In the genomic region with DNA sequence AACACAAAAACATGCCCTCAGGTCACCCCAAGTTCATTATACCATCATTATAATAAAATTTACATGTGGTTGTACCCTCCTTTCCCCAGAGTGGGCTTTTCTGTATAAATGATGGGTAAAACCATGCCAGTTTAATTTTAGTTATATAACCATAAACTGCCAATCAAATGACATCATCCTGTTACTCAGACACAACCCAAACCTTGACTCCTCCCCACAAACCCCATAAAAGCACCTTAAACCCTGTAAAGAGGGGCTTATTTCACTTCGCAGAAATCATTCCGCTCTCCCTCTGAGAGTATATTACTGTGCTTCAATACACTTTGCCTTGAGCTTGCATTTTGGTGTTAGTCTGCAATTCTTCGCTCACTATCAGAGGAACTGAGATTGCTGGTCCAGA, we compare ENCODE assay signal across 31 cellular contexts. TPM values are rescaled to one million over a fixed set of nuclear protein-coding genes. Genes with fewer than 3 reads are reported as not detected.
A peak's percentile ranks its signal among the peaks of the same experiment; 100 is the strongest.
DNase-seq lines count a peak whose midpoint lies in the region; ATAC-seq and TF ChIP-seq lines count a peak whose summit lies in the region.
"Had no signal": no experiment of that assay in that cellular context is flagged by ENCODE, and none has a peak within 500 bp of the region (broad histone marks: within the 10 kb centered on the region; RNA-seq: fewer than 3 reads in every experiment).

No MANE protein-coding gene starts in this region.

- intact Hi-C loops in left colon (cut with DNase I, micrococcal nuclease), result no loop called here

- TF ChIP-seq CTCF in endothelial cell (IDR thresholded peaks at IDR 0.05; ENCODE audit: unreplicated experiment), result no peak

- H3K9me3 ChIP-seq in T-helper 17 cell (ENCODE audit: control insufficient read depth, low read length, poor library complexity, severe bottlenecking), result no peaks in the 10 kb centered on the region
- H3K9me3 ChIP-seq: BE2C, prostate gland, sigmoid colon had no signal

- peak overlapping the region; percentile 71 for H3K27ac Mint-ChIP-seq in activated naive CD8-positive, alpha-beta T cell
- H3K27ac Mint-ChIP-seq in activated naive CD8-positive, alpha-beta T cell treated with anti-CD3 and anti-CD28 coated beads, Interleukin-2, amount 50 U/mL, for 24 hours, result no peak overlapping the region
- peak overlapping the region; percentile 100 for H3K27ac Mint-ChIP-seq in T-helper 17 cell
- H3K27ac Mint-ChIP-seq in endothelial cell (ENCODE audit: unreplicated experiment), result peak overlapping the region; percentile 57
- peak overlapping the region; percentile 100 for H3K27ac Mint-ChIP-seq in stimulated activated effector memory CD8-positive, alpha-beta T cell treated with anti-CD3 and anti-CD28 coated beads, Interleukin-12 subunit alpha, Interleukin-12 subunit beta, amount 100 ng/mL, for 72 hours
- H3K27ac Mint-ChIP-seq: endodermal cell, WTC11 had no signal

- no peak for DNase-seq in activated naive CD8-positive, alpha-beta T cell treated with anti-CD3 and anti-CD28 coated beads, Interleukin-2, amount 50 U/mL, for 24 hours
- no peak for DNase-seq in T-helper 17 cell
- DNase-seq in endothelial cell (ENCODE audit: low spot score), result no peak
- no peak for DNase-seq in stimulated activated effector memory CD8-positive, alpha-beta T cell treated with anti-CD3 and anti-CD28 coated beads, Interleukin-12 subunit alpha, Interleukin-12 subunit beta, amount 100 ng/mL, for 72 hours (ENCODE audit: low spot score in 2 of 2)
- no peak for DNase-seq in SK-N-DZ (ENCODE audit: low spot score)
- no peak for DNase-seq in NCI-H146 (lab: John Stamatoyannopoulos, UW)
- no peak for DNase-seq in left colon
- DNase-seq: ACHN; activated CD4-positive, alpha-beta T cell treated with anti-CD3 and anti-CD28 coated beads, Interleukin-2, amount 50 U/mL, for 48 hours; activated gamma-delta T cell; BE2C; endodermal cell; glutamatergic neuron; GOT3; left lung; NCI-H1048; NCI-H187 treated with DMSO at 0.1 percent for 48 hours; NCI-H2171; nucleus accumbens; sigmoid colon; stimulated activated CD4-positive, alpha-beta T cell treated with anti-CD3 and anti-CD28 coated beads, Interleukin-4, amount 100 ng/mL, for 1 hour; trophoblast cell had no signal

- H3K4me1 Mint-ChIP-seq in activated naive CD8-positive, alpha-beta T cell (ENCODE audit: low read depth), result peaks cover 67% of the 10 kb centered on the region
- H3K4me1 Mint-ChIP-seq in activated naive CD8-positive, alpha-beta T cell treated with anti-CD3 and anti-CD28 coated beads, Interleukin-2, amount 50 U/mL, for 24 hours, result peaks cover 59% of the 10 kb centered on the region
- H3K4me1 Mint-ChIP-seq in T-helper 17 cell, result peaks cover 47% of the 10 kb centered on the region
- H3K4me1 Mint-ChIP-seq in endothelial cell (ENCODE audit: unreplicated experiment), result peaks cover 2% of the 10 kb centered on the region
- peaks cover 61% of the 10 kb centered on the region for H3K4me1 Mint-ChIP-seq in stimulated activated effector memory CD8-positive, alpha-beta T cell treated with anti-CD3 and anti-CD28 coated beads, Interleukin-12 subunit alpha, Interleukin-12 subunit beta, amount 100 ng/mL, for 72 hours

- no peaks in the 10 kb centered on the region for H3K9me3 Mint-ChIP-seq in activated naive CD8-positive, alpha-beta T cell (ENCODE audit: low read depth)
- peaks cover 9% of the 10 kb centered on the region for H3K9me3 Mint-ChIP-seq in activated naive CD8-positive, alpha-beta T cell treated with anti-CD3 and anti-CD28 coated beads, Interleukin-2, amount 50 U/mL, for 24 hours
- H3K9me3 Mint-ChIP-seq in endothelial cell (ENCODE audit: unreplicated experiment), result no peaks in the 10 kb centered on the region
- H3K9me3 Mint-ChIP-seq in stimulated activated effector memory CD8-positive, alpha-beta T cell treated with anti-CD3 and anti-CD28 coated beads, Interleukin-12 subunit alpha, Interleukin-12 subunit beta, amount 100 ng/mL, for 72 hours, result no peaks in the 10 kb centered on the region

- no peak for ATAC-seq in activated naive CD8-positive, alpha-beta T cell treated with anti-CD3 and anti-CD28 coated beads, Interleukin-2, amount 50 U/mL, for 24 hours
- ATAC-seq in T-helper 17 cell, result no peak
- ATAC-seq in stimulated activated effector memory CD8-positive, alpha-beta T cell treated with anti-CD3 and anti-CD28 coated beads, Interleukin-12 subunit alpha, Interleukin-12 subunit beta, amount 100 ng/mL, for 72 hours, result no peak
- no peak for ATAC-seq in left colon
- ATAC-seq: esophagus mucosa, left lung, WTC11 had no signal

- H3K27me3 Mint-ChIP-seq in activated naive CD8-positive, alpha-beta T cell, result no peaks in the 10 kb centered on the region
- no peaks in the 10 kb centered on the region for H3K27me3 Mint-ChIP-seq in activated naive CD8-positive, alpha-beta T cell treated with anti-CD3 and anti-CD28 coated beads, Interleukin-2, amount 50 U/mL, for 24 hours
- H3K27me3 Mint-ChIP-seq in T-helper 17 cell (no peaks in the 10 kb centered on the region), endothelial cell (ENCODE audit: unreplicated experiment) (peaks cover under 1% of the 10 kb centered on the region)

- H3K4me3 Mint-ChIP-seq in activated naive CD8-positive, alpha-beta T cell, result peak overlapping the region; percentile 18
- H3K4me3 Mint-ChIP-seq in activated naive CD8-positive, alpha-beta T cell treated with anti-CD3 and anti-CD28 coated beads, Interleukin-2, amount 50 U/mL, for 24 hours, result no peak overlapping the region
- no peak overlapping the region for H3K4me3 Mint-ChIP-seq in T-helper 17 cell
- H3K4me3 Mint-ChIP-seq in endothelial cell (ENCODE audit: unreplicated experiment), result no peak overlapping the region
- peak overlapping the region; percentile 98 for H3K4me3 Mint-ChIP-seq in stimulated activated effector memory CD8-positive, alpha-beta T cell treated with anti-CD3 and anti-CD28 coated beads, Interleukin-12 subunit alpha, Interleukin-12 subunit beta, amount 100 ng/mL, for 72 hours
- H3K4me3 Mint-ChIP-seq: endodermal cell, WTC11 had no signal

- H3K36me3 Mint-ChIP-seq in activated naive CD8-positive, alpha-beta T cell, result no peaks in the 10 kb centered on the region
- H3K36me3 Mint-ChIP-seq in activated naive CD8-positive, alpha-beta T cell treated with anti-CD3 and anti-CD28 coated beads, Interleukin-2, amount 50 U/mL, for 24 hours (ENCODE audit: low read depth), result peaks cover 5% of the 10 kb centered on the region
- no peaks in the 10 kb centered on the region for H3K36me3 Mint-ChIP-seq in T-helper 17 cell (ENCODE audit: low read depth)
- H3K36me3 Mint-ChIP-seq in endothelial cell (ENCODE audit: low read depth, unreplicated experiment), result no peaks in the 10 kb centered on the region
- peaks cover 6% of the 10 kb centered on the region for H3K36me3 Mint-ChIP-seq in stimulated activated effector memory CD8-positive, alpha-beta T cell treated with anti-CD3 and anti-CD28 coated beads, Interleukin-12 subunit alpha, Interleukin-12 subunit beta, amount 100 ng/mL, for 72 hours

RNA-seq across cellular contexts. Expression of gene APOL3, which starts 5.5 kb away (rescaled TPM):
- total RNA-seq in T-helper 17 cell (100 to 1,000 TPM; 229 to 265 TPM), endothelial cell (ENCODE audit: unreplicated experiment) (1.2 TPM), left colon (10 to 100 TPM in 1 of 2 donors, 1 to 10 TPM in 1; 8.6 to 10.7 TPM)
- polyA plus RNA-seq in SK-N-DZ (2014; cell fraction: cytosol; rRNA removed), result not detected in 2 replicates
- 0.15 TPM in 1 of 2 replicates, not detected in the other for polyA plus RNA-seq in SK-N-DZ (2014; cell fraction: nucleus; rRNA removed)
- total RNA-seq: G401 had no signal

RNA-seq across cellular contexts. Expression of gene APOL4, which starts 35.5 kb away (rescaled TPM):
- total RNA-seq in T-helper 17 cell (under 1 TPM in 1 of 2 donors, not detected in 1; 0.22 TPM), endothelial cell (ENCODE audit: unreplicated experiment) (4.4 TPM), left colon (1 to 10 TPM in 1 of 2 donors, under 1 TPM in 1; 0.95 to 2.4 TPM)
- polyA plus RNA-seq in SK-N-DZ (2014; cell fraction: cytosol; rRNA removed), result 0.24 TPM in 1 of 2 replicates, not detected in the other
- not detected in 2 replicates for polyA plus RNA-seq in SK-N-DZ (2014; cell fraction: nucleus; rRNA removed)
- total RNA-seq: endodermal cell, fibroblast of villous mesenchyme, G401, HT-29, NCI-H460, RPMI7951 had no signal

Comparison
In these comparisons a context has a peak if more than half of its experiments do, and no peak if none do; other contexts are left out.
1. H3K4me3 Mint-ChIP-seq: peak in activated naive CD8-positive, alpha-beta T cell (single experiment) and stimulated activated effector memory CD8-positive, alpha-beta T cell treated with anti-CD3 and anti-CD28 coated beads, Interleukin-12 subunit alpha, Interleukin-12 subunit beta, amount 100 ng/mL, for 72 hours (single experiment); none in activated naive CD8-positive, alpha-beta T cell treated with anti-CD3 and anti-CD28 coated beads, Interleukin-2, amount 50 U/mL, for 24 hours (single experiment), T-helper 17 cell (single experiment) and endothelial cell (single experiment).
2. RNA of gene APOL3, which starts 5.5 kb away (total RNA-seq): 229 to 265 TPM in T-helper 17 cell; 8.6 to 10.7 TPM in left colon and 1.2 TPM in endothelial cell (single experiment); every median in the first group is over 10 times any median in the second.